Comparison of ENCODE assay signal across 8 cellular contexts in genomic region chr11:62601364-62602140, GRCh38. TPM values are rescaled to one million over a fixed set of nuclear protein-coding genes. Genes with fewer than 3 reads are reported as not detected.
DNase-seq lines count a peak whose midpoint lies in the region; ATAC-seq and TF ChIP-seq lines count a peak whose summit lies in the region.

Gene MTA2, minus strand, starts transcription at chr11:62601865. Its CDS starts 415 bp downstream, at chr11:62601450.

- H2BK15ac ChIP-seq in neuronal stem cell (ENCODE audit: low read length), result peak within 1 kb of the TSS; percentile 88

- H4K91ac ChIP-seq in neuronal stem cell (ENCODE audit: low read depth, low read length, poor library complexity), result peak within 1 kb of the TSS; percentile 31

- peak within 1 kb of the TSS; percentile 97 for H3K9ac ChIP-seq in neuronal stem cell (ENCODE audit: low read depth, low read length, poor library complexity)

- H3K9me3 ChIP-seq in neuronal stem cell (replicated peaks in 1 of 2; ENCODE audit: control insufficient read depth in 2 of 2, insufficient read depth in 1 of 2, low read depth in 1 of 2, low read length in 2 of 2), result no peaks in the 10 kb centered on the region

- peak within 1 kb of the TSS; percentile 65 for H2BK120ac ChIP-seq in neuronal stem cell (ENCODE audit: low read depth, low read length)

- peak within 1 kb of the TSS; percentile 86 for H2AFZ ChIP-seq in neuronal stem cell (ENCODE audit: low read length)

- no CpG with 5 or more reads among the region's 83 CpGs for WGBS in neuronal stem cell (ENCODE audit: extremely low coverage in 2 of 2, insufficient read length in 2 of 2, insufficient replicate concordance in 1 of 2), 2 donors

- peak within 1 kb of the TSS; percentile 82 for H2BK5ac ChIP-seq in neuronal stem cell (ENCODE audit: low read length)

- CTCF ChIA-PET in HEK293T (lab: Yijun Ruan, JAX), result interaction anchor here (0.6 to 2.1 kb wide), 6 partner anchors 9 to 177 kb away, joined by 3 to 9 read pairs (median 8); partner anchors contain the start of genes EML3 and TUT1

- no peak within 1 kb of the TSS for H4K8ac ChIP-seq in neuronal stem cell (ENCODE audit: low read depth, low read length)

- peak; percentile 83 for ATAC-seq in foreskin keratinocyte

- peaks cover 8% of the 10 kb centered on the region for H3K79me1 ChIP-seq in neuronal stem cell (ENCODE audit: low read depth, low read length)

- peak within 1 kb of the TSS; percentile 90 for H3K23ac ChIP-seq in neuronal stem cell (ENCODE audit: low read depth, low read length, poor library complexity)

- POLR2A ChIA-PET in HEK293T (lab: Yijun Ruan, JAX), result interaction anchor here (0.6 to 3.4 kb wide), 24 partner anchors 10 to 289 kb away, joined by 3 to 105 read pairs (median 4); partner anchors contain the start of genes B3GAT3, BSCL2, C11orf98 and CSKMT

- H2BK12ac ChIP-seq in neuronal stem cell (ENCODE audit: low read length), result peak within 1 kb of the TSS; percentile 77

- H3K4ac ChIP-seq in neuronal stem cell (ENCODE audit: low read length), result no peak within 1 kb of the TSS

- H3K4me2 ChIP-seq in neuronal stem cell (ENCODE audit: insufficient read depth, low read length, poor library complexity, severe bottlenecking), result peak within 1 kb of the TSS; percentile 90

- H3K4me3 ChIP-seq in neuronal stem cell (ENCODE audit: low read length in 2 of 2), result peak within 1 kb of the TSS; percentile 84 to 95

- H3K36me3 ChIP-seq in neuronal stem cell (replicated peaks in 1 of 2; ENCODE audit: control insufficient read depth in 2 of 2, insufficient read depth in 2 of 2, low read length in 2 of 2), result peaks cover 22 to 50% of the 10 kb centered on the region in 2 donors

- DNase-seq in GF-D8 (lab: John Stamatoyannopoulos, UW) (peak; percentile 93), HEK293T (ENCODE audit: extremely low spot score) (peak; percentile 97), MV-4-11 (lab: John Stamatoyannopoulos, UW) (peak; percentile 98), SK-MEL-5 (ENCODE audit: low read depth, low spot score) (peak; percentile 95), foreskin keratinocyte (peak; percentile 91 to 95), neuronal stem cell (ENCODE audit: low spot score) (peak; percentile 99)
- peak; percentile 100 for DNase-seq in activated naive CD4-positive, alpha-beta T cell treated with Interleukin-2 at 50 U/mL for 16 hours

- H3K14ac ChIP-seq in neuronal stem cell (ENCODE audit: low read length), result peak within 1 kb of the TSS; percentile 92

- H3K18ac ChIP-seq in neuronal stem cell (ENCODE audit: low read length), result peak within 1 kb of the TSS; percentile 97

- peak within 1 kb of the TSS; percentile 94 for H2AK5ac ChIP-seq in neuronal stem cell (ENCODE audit: low read depth, low read length)

- peak within 1 kb of the TSS; percentile 62 for H3K27ac ChIP-seq in foreskin keratinocyte
- peak within 1 kb of the TSS; percentile 84 for H3K27ac ChIP-seq in neuronal stem cell (replicated peaks; ENCODE audit: low read length)

- H3K27me3 ChIP-seq in foreskin keratinocyte (no peaks in the 10 kb centered on the region), neuronal stem cell (ENCODE audit: control insufficient read depth in 3 of 3, insufficient read depth in 3 of 3, low read depth in 1 of 3, low read length in 3 of 3) (peaks cover 0 to 17% (median 0%) of the 10 kb centered on the region in 3 experiments)

- in situ Hi-C loops in SK-MEL-5 (cut with HindIII; ENCODE audit: low pct_unique_long_range_greater_than_20kb, low sequenced_read_pairs), result no loop called here

- H3K4me1 ChIP-seq in foreskin keratinocyte (peaks cover 6% of the 10 kb centered on the region), neuronal stem cell (ENCODE audit: control insufficient read depth in 2 of 2, insufficient read depth in 1 of 2, low read depth in 1 of 2, low read length in 2 of 2) (peaks cover 19 to 37% of the 10 kb centered on the region in 2 donors)

- peak; percentile 18 for TF ChIP-seq CTCF in foreskin keratinocyte (conservative IDR thresholded peaks at IDR 0.05)
- TF ChIP-seq CTCF in subcutaneous adipose tissue (IDR thresholded peaks at IDR 0.05; ENCODE audit: low read depth), result no peak

TF ChIP-seq in HEK293T, 16 proteins besides CTCF, POLR2A, EP300 and RAD21:
- TF ChIP-seq TARDBP (IDR thresholded peaks at IDR 0.05) (no peak), NFRKB (IDR thresholded peaks at IDR 0.05) (no peak), HDGF (IDR thresholded peaks at IDR 0.05; ENCODE audit: borderline replicate concordance) (peak; percentile 26; the same call in 1 of the 2 replicates), SUZ12 (IDR thresholded peaks at IDR 0.05) (no peak)

RNA-seq across cellular contexts. Expression of gene MTA2, which starts in this region (rescaled TPM):
- 55.4 and 56.3 TPM in 2 replicates for total RNA-seq in SK-MEL-5 (2014; rRNA removed; shearing (Covaris generic))
- 39.2 and 51.2 TPM in 2 replicates for polyA plus RNA-seq in SK-MEL-5 (2015; cell fraction: cytosol; rRNA removed)
- 173 and 183 TPM in 2 replicates for polyA plus RNA-seq in SK-MEL-5 (2015; cell fraction: nucleus; rRNA removed)
- total RNA-seq in foreskin keratinocyte, result 172 and 183 TPM in 2 replicates
- polyA plus RNA-seq in foreskin keratinocyte, result 93.6 and 107 TPM in 2 replicates
- 61.4 TPM for polyA plus RNA-seq in neuronal stem cell (2013, experiment 1 of 2)
- 60.5 TPM for polyA plus RNA-seq in neuronal stem cell (2013, experiment 2 of 2)
- total RNA-seq in subcutaneous adipose tissue, result 10 to 100 TPM; 50.9 to 87.4 (median 61.6) TPM

Comparison
In these comparisons a context has a peak if more than half of its experiments do, and no peak if none do; other contexts are left out.
1. Peak in every context shown above with its lines: DNase-seq, ATAC-seq, H3K4me3 ChIP-seq and H3K27ac ChIP-seq.